Comparison of ENCODE assay signal across 8 cellular contexts in genomic region chr2:37156071-37156856, GRCh38. TPM values are rescaled to one million over a fixed set of nuclear protein-coding genes. Genes with fewer than 3 reads are reported as not detected.
DNase-seq lines count a peak whose midpoint lies in the region; ATAC-seq and TF ChIP-seq lines count a peak whose summit lies in the region.

No MANE protein-coding gene starts in this region.

- peak; percentile 62 for DNase-seq in EL
- DNase-seq in KBM-7: peak; percentile 43
- DNase-seq in WTC11 (ENCODE audit: low spot score): no peak
- DNase-seq in right lobe of liver: no peak
- DNase-seq in stimulated activated CD4-positive, alpha-beta T cell treated with anti-CD3 and anti-CD28 coated beads, Interleukin-4, amount 100 ng/mL, for 48 hours (ENCODE audit: low read depth in 2 of 2): peak; percentile 13 to 20

- no peak for TF ChIP-seq CTCF in WTC11 (IDR thresholded peaks at IDR 0.05)
- TF ChIP-seq CTCF in right lobe of liver (IDR thresholded peaks at IDR 0.05): no peak

- CTCF ChIA-PET in WTC11 (lab: Charles Lee): interaction anchor here (1.0 to 1.2 kb wide), 3 partner anchors 12 to 240 kb away, joined by 3 to 6 read pairs (median 3); no protein-coding TSS in a partner anchor

- under 1% methylated on average over 16 of the region's 27 CpGs for WGBS in right lobe of liver (ENCODE audit: insufficient coverage, low coverage, low lambda C conversion rate, missing lambda C conversion rate)

- intact Hi-C loops in dendritic cell treated with granulocyte-macrophage colony-stimulating factor and Interleukin-4, amounts not matched to agents 40 ng/mL and 50 ng/mL, for 4 days (cut with micrococcal nuclease): no loop called here
- intact Hi-C loops in right lobe of liver (cut with DNase I): no loop called here

- POLR2A ChIA-PET in WTC11 (lab: Charles Lee): no interaction called here

- peak; percentile 15 for ATAC-seq in GM21526 (IDR thresholded peaks at IDR 0.05; ENCODE audit: low FRiP score, unreplicated experiment)
- peak; percentile 36 for ATAC-seq in WTC11
- peak; percentile 45 to 59 (median 54) for ATAC-seq in right lobe of liver
- no peak for ATAC-seq in HG03442 (IDR thresholded peaks at IDR 0.05; ENCODE audit: unreplicated experiment)

- H3K9me3 Mint-ChIP-seq in WTC11: peaks cover 5% of the 10 kb centered on the region; the same call in 1 of the 2 replicates
- no peaks in the 10 kb centered on the region for H3K9me3 Mint-ChIP-seq in dendritic cell treated with granulocyte-macrophage colony-stimulating factor and Interleukin-4, amounts not matched to agents 40 ng/mL and 50 ng/mL, for 4 days

- peak overlapping the region; percentile 76 to 96 (median 87) for H3K4me3 ChIP-seq in right lobe of liver

- peak overlapping the region; percentile 81 to 93 (median 92) for H3K27ac ChIP-seq in right lobe of liver

- peak overlapping the region; percentile 75 for H3K4me3 Mint-ChIP-seq in WTC11
- peak overlapping the region; percentile 89 for H3K4me3 Mint-ChIP-seq in dendritic cell treated with granulocyte-macrophage colony-stimulating factor and Interleukin-4, amounts not matched to agents 40 ng/mL and 50 ng/mL, for 4 days

- H3K27me3 Mint-ChIP-seq in WTC11 (ENCODE audit: low read depth): no peaks in the 10 kb centered on the region
- no peaks in the 10 kb centered on the region for H3K27me3 Mint-ChIP-seq in dendritic cell treated with granulocyte-macrophage colony-stimulating factor and Interleukin-4, amounts not matched to agents 40 ng/mL and 50 ng/mL, for 4 days

- in situ Hi-C loops in KBM-7 (cut with MboI; ENCODE audit: low pct_unique_long_range_greater_than_20kb, low sequenced_read_pairs): no loop called here

- no peaks in the 10 kb centered on the region for H3K27me3 ChIP-seq in right lobe of liver

- TF ChIP-seq POLR2A in right lobe of liver (IDR thresholded peaks at IDR 0.05): no peak

- peaks cover 16% of the 10 kb centered on the region for H3K36me3 Mint-ChIP-seq in WTC11
- peaks cover 39% of the 10 kb centered on the region for H3K36me3 Mint-ChIP-seq in dendritic cell treated with granulocyte-macrophage colony-stimulating factor and Interleukin-4, amounts not matched to agents 40 ng/mL and 50 ng/mL, for 4 days (ENCODE audit: low read depth)

- no peaks in the 10 kb centered on the region for H3K9me3 ChIP-seq in right lobe of liver

- H3K36me3 ChIP-seq in right lobe of liver: no peaks in the 10 kb centered on the region

- peaks cover 36% of the 10 kb centered on the region for H3K4me1 Mint-ChIP-seq in WTC11
- peaks cover 44% of the 10 kb centered on the region for H3K4me1 Mint-ChIP-seq in dendritic cell treated with granulocyte-macrophage colony-stimulating factor and Interleukin-4, amounts not matched to agents 40 ng/mL and 50 ng/mL, for 4 days (ENCODE audit: low read depth)

- peak overlapping the region; percentile 89 for H3K27ac Mint-ChIP-seq in WTC11
- H3K27ac Mint-ChIP-seq in dendritic cell treated with granulocyte-macrophage colony-stimulating factor and Interleukin-4, amounts not matched to agents 40 ng/mL and 50 ng/mL, for 4 days: peak overlapping the region; percentile 88

- peaks cover 0 to 8% (median 0%) of the 10 kb centered on the region in 4 donors for H3K4me1 ChIP-seq in right lobe of liver

TF ChIP-seq in WTC11, 78 proteins besides CTCF, POLR2A, EP300 and RAD21:
- TF ChIP-seq, protein P1, sequence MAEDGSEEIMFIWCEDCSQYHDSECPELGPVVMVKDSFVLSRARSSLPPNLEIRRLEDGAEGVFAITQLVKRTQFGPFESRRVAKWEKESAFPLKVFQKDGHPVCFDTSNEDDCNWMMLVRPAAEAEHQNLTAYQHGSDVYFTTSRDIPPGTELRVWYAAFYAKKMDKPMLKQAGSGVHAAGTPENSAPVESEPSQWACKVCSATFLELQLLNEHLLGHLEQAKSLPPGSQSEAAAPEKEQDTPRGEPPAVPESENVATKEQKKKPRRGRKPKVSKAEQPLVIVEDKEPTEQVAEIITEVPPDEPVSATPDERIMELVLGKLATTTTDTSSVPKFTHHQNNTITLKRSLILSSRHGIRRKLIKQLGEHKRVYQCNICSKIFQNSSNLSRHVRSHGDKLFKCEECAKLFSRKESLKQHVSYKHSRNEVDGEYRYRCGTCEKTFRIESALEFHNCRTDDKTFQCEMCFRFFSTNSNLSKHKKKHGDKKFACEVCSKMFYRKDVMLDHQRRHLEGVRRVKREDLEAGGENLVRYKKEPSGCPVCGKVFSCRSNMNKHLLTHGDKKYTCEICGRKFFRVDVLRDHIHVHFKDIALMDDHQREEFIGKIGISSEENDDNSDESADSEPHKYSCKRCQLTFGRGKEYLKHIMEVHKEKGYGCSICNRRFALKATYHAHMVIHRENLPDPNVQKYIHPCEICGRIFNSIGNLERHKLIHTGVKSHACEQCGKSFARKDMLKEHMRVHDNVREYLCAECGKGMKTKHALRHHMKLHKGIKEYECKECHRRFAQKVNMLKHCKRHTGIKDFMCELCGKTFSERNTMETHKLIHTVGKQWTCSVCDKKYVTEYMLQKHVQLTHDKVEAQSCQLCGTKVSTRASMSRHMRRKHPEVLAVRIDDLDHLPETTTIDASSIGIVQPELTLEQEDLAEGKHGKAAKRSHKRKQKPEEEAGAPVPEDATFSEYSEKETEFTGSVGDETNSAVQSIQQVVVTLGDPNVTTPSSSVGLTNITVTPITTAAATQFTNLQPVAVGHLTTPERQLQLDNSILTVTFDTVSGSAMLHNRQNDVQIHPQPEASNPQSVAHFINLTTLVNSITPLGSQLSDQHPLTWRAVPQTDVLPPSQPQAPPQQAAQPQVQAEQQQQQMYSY (CRISPR knock-in tag; IDR thresholded peaks at IDR 0.05): peak; percentile 55; the same call in 1 of the 2 replicates
- peak; percentile 30; the same call in 1 of the 2 replicates for TF ChIP-seq ETV6 (CRISPR knock-in tag; IDR thresholded peaks at IDR 0.05)
- no peak for TF ChIP-seq MXD4 (CRISPR knock-in tag; IDR thresholded peaks at IDR 0.05; ENCODE audit: borderline replicate concordance)

RNA-seq across cellular contexts. Expression of gene EIF2AK2, which starts 0.5 kb away (rescaled TPM):
- 34.2 to 42.3 TPM (median 40.7 TPM) in 3 replicates for total RNA-seq in WTC11 (2021)
- 10 to 100 TPM; 10.2 to 19.0 (median 13.3) TPM for total RNA-seq in right lobe of liver

RNA-seq across cellular contexts. Expression of gene SULT6B1, which starts 32.2 kb away (rescaled TPM):
- total RNA-seq in WTC11 (2021) (not detected in 3 replicates), right lobe of liver (not detected)

RNA-seq across cellular contexts. Expression of gene CEBPZOS, which starts 40.0 kb away (rescaled TPM):
- total RNA-seq in WTC11 (2021): 123 to 136 TPM (median 129 TPM) in 3 replicates
- 10 to 100 TPM; 10.7 to 26.6 (median 18.1) TPM for total RNA-seq in right lobe of liver

Comparison
In these comparisons a context has a peak if more than half of its experiments do, and no peak if none do; other contexts are left out.
1. DNase-seq: peak in EL (single experiment), KBM-7 (single experiment) and stimulated activated CD4-positive, alpha-beta T cell treated with anti-CD3 and anti-CD28 coated beads, Interleukin-4, amount 100 ng/mL, for 48 hours (2 of 2); none in WTC11 (single experiment) and right lobe of liver (0 of 3).